ENCODE assay signal across 10 cellular contexts in the genomic region with DNA sequence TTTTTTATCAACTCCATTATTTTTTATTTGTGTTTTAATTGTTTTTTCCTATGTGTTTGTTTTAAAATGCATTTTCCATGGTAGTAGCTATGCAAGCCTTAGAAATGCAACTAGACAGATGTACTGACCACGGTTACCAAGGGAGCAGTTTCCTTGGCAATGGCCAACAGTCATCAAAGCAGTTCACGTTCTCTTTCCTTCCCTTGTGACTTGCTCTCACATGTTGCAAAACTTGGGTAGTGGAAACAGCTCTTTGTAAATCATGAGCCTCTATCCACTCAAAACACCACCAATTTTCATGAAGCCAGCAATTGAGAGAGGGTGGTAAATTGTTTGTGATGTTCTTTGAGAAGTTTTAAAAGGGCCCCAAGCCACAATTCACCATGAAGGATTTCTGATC.
A peak's percentile ranks its signal among the peaks of the same experiment; 100 is the strongest.
DNase-seq lines count a peak whose midpoint lies in the region; ATAC-seq and TF ChIP-seq lines count a peak whose summit lies in the region.
"Had no signal": no experiment of that assay in that cellular context is flagged by ENCODE, and none has a peak within 500 bp of the region (broad histone marks: within the 10 kb centered on the region; RNA-seq: fewer than 3 reads in every experiment).

No MANE protein-coding gene starts in this region.

- no peak overlapping the region for H3K27ac Mint-ChIP-seq in CD4-positive, alpha-beta memory T cell
- H3K27ac Mint-ChIP-seq: activated T-helper 1 cell treated with anti-CD3 and anti-CD28 coated beads, Interleukin-12 subunit alpha, Interleukin-12 subunit beta, Interleukin-2, Interleukin-4 antibody, amounts not matched to agents 30 ng/mL and 10 ng/mL and 1 ng/mL, durations not matched to agents 14 hours and 24 hours and 36 hours had no signal

- peaks cover 6 to 19% of the 10 kb centered on the region in 2 donors for H3K27me3 Mint-ChIP-seq in CD4-positive, alpha-beta memory T cell

- H3K27me3 ChIP-seq in gastrocnemius medialis: no peaks in the 10 kb centered on the region
- H3K27me3 ChIP-seq in CD4-positive, alpha-beta memory T cell (ENCODE audit: insufficient read depth, low read length): no peaks in the 10 kb centered on the region

- no peak overlapping the region for H3K4me3 Mint-ChIP-seq in CD4-positive, alpha-beta memory T cell
- H3K4me3 Mint-ChIP-seq: activated T-helper 1 cell treated with anti-CD3 and anti-CD28 coated beads, Interleukin-12 subunit alpha, Interleukin-12 subunit beta, Interleukin-2, Interleukin-4 antibody, amounts not matched to agents 30 ng/mL and 10 ng/mL and 1 ng/mL, durations not matched to agents 14 hours and 24 hours and 36 hours had no signal

- H3K4me3 ChIP-seq in gastrocnemius medialis: no peak overlapping the region
- H3K4me3 ChIP-seq in CD4-positive, alpha-beta memory T cell (ENCODE audit: low read length in 2 of 2): no peak overlapping the region
- H3K4me3 ChIP-seq: HAP-1 had no signal

- CTCF ChIA-PET in CD4-positive, alpha-beta memory T cell (lab: Charles Lee; ENCODE audit: partially characterized antibody): no interaction called here

- no peak for TF ChIP-seq CTCF in gastrocnemius medialis (IDR thresholded peaks at IDR 0.05 in 4 of 5, conservative IDR thresholded peaks at IDR 0.05 in 1 of 5)

- POLR2A ChIA-PET in CD4-positive, alpha-beta memory T cell (lab: Charles Lee; ENCODE audit: partially characterized antibody): no interaction called here

- peak; percentile 68 to 71 for ATAC-seq in gastrocnemius medialis

- no peak for TF ChIP-seq POLR2A in gastrocnemius medialis (IDR thresholded peaks at IDR 0.05)

- peaks cover 0 to 3% of the 10 kb centered on the region in 2 donors for H3K36me3 Mint-ChIP-seq in CD4-positive, alpha-beta memory T cell

- in situ Hi-C loops in gastrocnemius medialis (cut with MboI; ENCODE audit: low sequenced_read_pairs in 4 of 4): no loop called here

- peaks cover 0 to 1% (median 0%) of the 10 kb centered on the region in 4 donors for H3K4me1 Mint-ChIP-seq in CD4-positive, alpha-beta memory T cell

- no peaks in the 10 kb centered on the region for H3K4me1 ChIP-seq in gastrocnemius medialis
- no peaks in the 10 kb centered on the region for H3K4me1 ChIP-seq in CD4-positive, alpha-beta memory T cell (ENCODE audit: insufficient read depth, low read length)
- H3K4me1 ChIP-seq: HAP-1 had no signal

- no peaks in the 10 kb centered on the region for H3K36me3 ChIP-seq in gastrocnemius medialis
- no peaks in the 10 kb centered on the region for H3K36me3 ChIP-seq in CD4-positive, alpha-beta memory T cell (ENCODE audit: insufficient read depth, low read length)
- H3K36me3 ChIP-seq: HAP-1 had no signal

- no peak overlapping the region for H3K27ac ChIP-seq in gastrocnemius medialis
- H3K27ac ChIP-seq in CD4-positive, alpha-beta memory T cell (ENCODE audit: low read depth, low read length): no peak overlapping the region

- DNase-seq in NCI-H2171 treated with DMSO at 0.1 percent for 48 hours (lab: John Stamatoyannopoulos, UW): peak; percentile 24
- DNase-seq in NCI-H2171 (lab: John Stamatoyannopoulos, UW): no peak
- DNase-seq in UCSD-AML1 (lab: John Stamatoyannopoulos, UW; ENCODE audit: unreplicated experiment): peak; percentile 21
- peak; percentile 92 for DNase-seq in foreskin melanocyte
- DNase-seq in gastrocnemius medialis: peak; percentile 32 to 58
- no peak for DNase-seq in CD4-positive, alpha-beta memory T cell
- DNase-seq in NCI-H1930 (lab: John Stamatoyannopoulos, UW): no peak
- DNase-seq in NCI-H774 (lab: John Stamatoyannopoulos, UW): no peak

- intact Hi-C loops in gastrocnemius medialis (cut with DNase I; ENCODE audit: low total_unique reads): no loop called here
- intact Hi-C loops in CD4-positive, alpha-beta memory T cell (cut with micrococcal nuclease): no loop called here

- no peaks in the 10 kb centered on the region for H3K9me3 ChIP-seq in gastrocnemius medialis
- no peaks in the 10 kb centered on the region for H3K9me3 ChIP-seq in CD4-positive, alpha-beta memory T cell (ENCODE audit: control insufficient read depth in 1 of 2, low read length in 2 of 2)
- H3K9me3 ChIP-seq: HAP-1 had no signal

- peaks cover 0 to 7% (median 4%) of the 10 kb centered on the region in 8 donors for H3K9me3 Mint-ChIP-seq in CD4-positive, alpha-beta memory T cell

Comparison
In these comparisons a context has a peak if more than half of its experiments do, and no peak if none do; other contexts are left out.
1. DNase-seq: peak in NCI-H2171 treated with DMSO at 0.1 percent for 48 hours (single experiment), UCSD-AML1 (single experiment), foreskin melanocyte (single experiment) and gastrocnemius medialis (2 of 2); none in NCI-H2171 (single experiment), CD4-positive, alpha-beta memory T cell (0 of 5), NCI-H1930 (0 of 2) and NCI-H774 (single experiment).